Comparison of ENCODE assay signal across 8 cellular contexts in genomic region chr2:64700133-64700809, GRCh38. TPM values are rescaled to one million over a fixed set of nuclear protein-coding genes. Genes with fewer than 3 reads are reported as not detected.
DNase-seq lines count a peak whose midpoint lies in the region; ATAC-seq and TF ChIP-seq lines count a peak whose summit lies in the region.

No MANE protein-coding gene starts in this region.

- no peaks in the 10 kb centered on the region for H3K9me3 ChIP-seq in uterus
- no peaks in the 10 kb centered on the region for H3K9me3 ChIP-seq in heart right ventricle

- DNase-seq in CD1c-positive myeloid dendritic cell (ENCODE audit: extremely low spot score), result peak; percentile 74
- DNase-seq in uterus, result no peak
- no peak for DNase-seq in heart right ventricle
- no peak for DNase-seq in NCI-H2107 treated with DMSO at 0.1 percent for 48 hours (lab: John Stamatoyannopoulos, UW; ENCODE audit: unreplicated experiment)
- DNase-seq in HPDE6-E6E7 (ENCODE audit: extremely low spot score), result no peak

- ATAC-seq in GM19035 (IDR thresholded peaks at IDR 0.05; ENCODE audit: unreplicated experiment), result peak; percentile 49
- peak; percentile 42 for ATAC-seq in HG03520 (IDR thresholded peaks at IDR 0.05; ENCODE audit: unreplicated experiment)
- no peak for ATAC-seq in heart right ventricle

- H3K4me3 ChIP-seq in uterus (no peak overlapping the region), heart right ventricle (no peak overlapping the region)

- no peaks in the 10 kb centered on the region for H3K27me3 ChIP-seq in uterus
- H3K27me3 ChIP-seq in heart right ventricle, result no peaks in the 10 kb centered on the region

- no peak for TF ChIP-seq POLR2A in uterus (IDR thresholded peaks at IDR 0.05)

- H3K36me3 Mint-ChIP-seq in dendritic cell treated with granulocyte-macrophage colony-stimulating factor and Interleukin-4, amounts not matched to agents 40 ng/mL and 50 ng/mL, for 4 days (ENCODE audit: low read depth), result no peaks in the 10 kb centered on the region

- H3K9me3 Mint-ChIP-seq in dendritic cell treated with granulocyte-macrophage colony-stimulating factor and Interleukin-4, amounts not matched to agents 40 ng/mL and 50 ng/mL, for 4 days, result no peaks in the 10 kb centered on the region

- peaks cover 53% of the 10 kb centered on the region for H3K4me1 Mint-ChIP-seq in dendritic cell treated with granulocyte-macrophage colony-stimulating factor and Interleukin-4, amounts not matched to agents 40 ng/mL and 50 ng/mL, for 4 days (ENCODE audit: low read depth)

- WGBS in heart right ventricle, 2 donors, result 98 to 100% methylated on average over 5 of the region's 5 CpGs

- H3K36me3 ChIP-seq in uterus (no peaks in the 10 kb centered on the region), heart right ventricle (no peaks in the 10 kb centered on the region)

- H3K4me3 Mint-ChIP-seq in dendritic cell treated with granulocyte-macrophage colony-stimulating factor and Interleukin-4, amounts not matched to agents 40 ng/mL and 50 ng/mL, for 4 days, result no peak overlapping the region

- H3K27ac ChIP-seq in uterus (no peak overlapping the region), heart right ventricle (peak overlapping the region in 1 of 10 donors; percentile 16)

- H3K27ac Mint-ChIP-seq in dendritic cell treated with granulocyte-macrophage colony-stimulating factor and Interleukin-4, amounts not matched to agents 40 ng/mL and 50 ng/mL, for 4 days, result peak overlapping the region; percentile 31

- H3K27me3 Mint-ChIP-seq in dendritic cell treated with granulocyte-macrophage colony-stimulating factor and Interleukin-4, amounts not matched to agents 40 ng/mL and 50 ng/mL, for 4 days, result no peaks in the 10 kb centered on the region

- no peak for TF ChIP-seq CTCF in uterus (IDR thresholded peaks at IDR 0.05)
- TF ChIP-seq CTCF in heart right ventricle (IDR thresholded peaks at IDR 0.05), result no peak

- H3K4me1 ChIP-seq in uterus (no peaks in the 10 kb centered on the region), heart right ventricle (peaks cover 0 to 42% (median 4%) of the 10 kb centered on the region in 9 donors)

- intact Hi-C loops in dendritic cell treated with granulocyte-macrophage colony-stimulating factor and Interleukin-4, amounts not matched to agents 40 ng/mL and 50 ng/mL, for 4 days (cut with micrococcal nuclease), result no loop called here
- intact Hi-C loops in uterus (cut with DNase I; ENCODE audit: low total_unique reads), result no loop called here
- intact Hi-C loops in heart right ventricle (cut with DNase I), result no loop called here

RNA-seq across cellular contexts. Expression of gene SERTAD2, which starts 46.6 kb away (rescaled TPM):
- 10 to 100 TPM in 2 of 4 donors, 1 to 10 TPM in 2; 1.8 to 29.5 (median 8.9) TPM for total RNA-seq in uterus
- total RNA-seq in heart right ventricle, result 10 to 100 TPM; 11.3 to 20.9 (median 16.6) TPM
- polyA plus RNA-seq in heart right ventricle, result 1 to 10 TPM; 5.6 to 6.3 TPM

Comparison
In these comparisons a context has a peak if more than half of its experiments do, and no peak if none do; other contexts are left out.
1. ATAC-seq: peak in GM19035 (single experiment) and HG03520 (single experiment); none in heart right ventricle (0 of 8).